26 cellular contexts compared by ENCODE assay signal in genomic region chr6:20575125-20575524, GRCh38. TPM values are rescaled to one million over a fixed set of nuclear protein-coding genes. Genes with fewer than 3 reads are reported as not detected.
DNase-seq lines count a peak whose midpoint lies in the region; TF ChIP-seq lines count a peak whose summit lies in the region.
"Had no signal": no experiment of that assay in that cellular context is flagged by ENCODE, and none has a peak within 500 bp of the region (broad histone marks: within the 10 kb centered on the region; RNA-seq: fewer than 3 reads in every experiment).

No MANE protein-coding gene starts in this region.

- H3K4me1 Mint-ChIP-seq in glutamatergic neuron (ENCODE audit: low read depth, unreplicated experiment) = peaks cover 50% of the 10 kb centered on the region

- H3K4me3 Mint-ChIP-seq in glutamatergic neuron (ENCODE audit: unreplicated experiment) = peak overlapping the region; percentile 61
- H3K4me3 Mint-ChIP-seq: activated CD8-positive, alpha-beta T cell treated with anti-CD3 and anti-CD28 coated beads for 36 hours; activated T-cell treated with anti-CD3 and anti-CD28 coated beads, Interleukin-2, amount 50 U/mL, for 4 hours; memory B cell; nephron; stimulated activated effector memory CD8-positive, alpha-beta T cell treated with anti-CD3 and anti-CD28 coated beads, Interleukin-12 subunit alpha, Interleukin-12 subunit beta, amount 100 ng/mL, for 72 hours; WTC11 had no signal

- TF ChIP-seq CTCF in SK-N-SH (IDR thresholded peaks at IDR 0.05) = no peak
- no peak for TF ChIP-seq CTCF in glutamatergic neuron (IDR thresholded peaks at IDR 0.05; ENCODE audit: partially characterized antibody, unreplicated experiment)
- TF ChIP-seq CTCF in coronary artery (IDR thresholded peaks at IDR 0.05) = no peak

- H3K9me3 Mint-ChIP-seq in glutamatergic neuron (ENCODE audit: unreplicated experiment) = no peaks in the 10 kb centered on the region
- H3K9me3 Mint-ChIP-seq: activated CD8-positive, alpha-beta T cell treated with anti-CD3 and anti-CD28 coated beads for 36 hours; activated naive CD4-positive, alpha-beta T cell treated with anti-CD3 and anti-CD28 coated beads, Interleukin-2, amount 50 U/mL, for 72 hours; activated T-cell treated with anti-CD3 and anti-CD28 coated beads, Interleukin-2, amount 50 U/mL, for 4 hours; brain; memory B cell; nephron; stimulated activated effector memory CD8-positive, alpha-beta T cell treated with anti-CD3 and anti-CD28 coated beads, Interleukin-12 subunit alpha, Interleukin-12 subunit beta, amount 100 ng/mL, for 72 hours; WTC11 had no signal

- H3F3A ChIP-seq in SK-N-SH (replicated peaks; ENCODE audit: insufficient read depth) = no peaks in the 10 kb centered on the region

- H3K36me3 Mint-ChIP-seq in glutamatergic neuron (ENCODE audit: unreplicated experiment) = no peaks in the 10 kb centered on the region
- H3K36me3 Mint-ChIP-seq: WTC11 had no signal

- peak overlapping the region; percentile 69 for H3K27ac Mint-ChIP-seq in glutamatergic neuron (ENCODE audit: unreplicated experiment)
- H3K27ac Mint-ChIP-seq: activated CD8-positive, alpha-beta T cell treated with anti-CD3 and anti-CD28 coated beads for 36 hours; activated naive CD4-positive, alpha-beta T cell treated with anti-CD3 and anti-CD28 coated beads, Interleukin-2, amount 50 U/mL, for 72 hours; memory B cell; stimulated activated effector memory CD8-positive, alpha-beta T cell treated with anti-CD3 and anti-CD28 coated beads, Interleukin-12 subunit alpha, Interleukin-12 subunit beta, amount 100 ng/mL, for 72 hours; WTC11 had no signal

- POLR2A ChIA-PET in SK-N-SH (lab: Yijun Ruan, JAX) = interaction anchor here (0.9 to 3.3 kb wide), 2 partner anchors 1013 to 1019 kb away, joined by 4 to 16 read pairs; partner anchors contain the start of gene SOX4

- peaks cover 2% of the 10 kb centered on the region for H3K27me3 Mint-ChIP-seq in glutamatergic neuron (ENCODE audit: unreplicated experiment)
- H3K27me3 Mint-ChIP-seq: activated CD8-positive, alpha-beta T cell treated with anti-CD3 and anti-CD28 coated beads for 36 hours; brain; memory B cell had no signal

- peak; percentile 46 for DNase-seq in DMS53 treated with DMSO at 0.1 percent for 48 hours (lab: John Stamatoyannopoulos, UW; ENCODE audit: unreplicated experiment)
- peak; percentile 45 for DNase-seq in NCI-H1105 (lab: John Stamatoyannopoulos, UW)
- DNase-seq in SK-N-SH = peak; percentile 58
- DNase-seq in glutamatergic neuron = no peak
- DNase-seq in NCI-H187 treated with DMSO at 0.1 percent for 48 hours (lab: John Stamatoyannopoulos, UW) = no peak
- no peak for DNase-seq in coronary artery (ENCODE audit: low spot score)
- DNase-seq in NCI-H446 (lab: John Stamatoyannopoulos, UW) = no peak
- DNase-seq in NCI-H2227 treated with DMSO at 0.1 percent for 48 hours (lab: John Stamatoyannopoulos, UW) = no peak
- DNase-seq: activated CD8-positive, alpha-beta T cell treated with anti-CD3 and anti-CD28 coated beads for 36 hours; activated T-cell treated with anti-CD3 and anti-CD28 coated beads, Interleukin-2, amount 50 U/mL, for 4 hours; AML-193; esophagus squamous epithelium; islet precursor cell; NCI-H1436; psoas muscle; RPMI8226; SW 1271; thyroid gland had no signal

- CTCF ChIA-PET in SK-N-SH (lab: Yijun Ruan, JAX) = interaction anchor here (2.1 kb wide), 1 partner anchor 11 kb away, joined by 10 read pairs; no protein-coding TSS in a partner anchor

- no peak overlapping the region for H2AFZ ChIP-seq in SK-N-SH (ENCODE audit: low read depth)

- WGBS in SK-N-SH (ENCODE audit: low lambda C conversion rate) = 64% methylated on average over 1 of the region's 1 CpG

- peaks cover 12 to 43% of the 10 kb centered on the region in 2 experiments; a peak in 3 of 4 replicates for H3K4me1 ChIP-seq in SK-N-SH (ENCODE audit: control insufficient read depth in 1 of 2, insufficient read depth in 2 of 2, low read depth in 1 of 2, low read length in 1 of 2)

- H3K4me3 ChIP-seq in SK-N-SH (ENCODE audit: low read depth in 2 of 2, low read length in 1 of 2) = no peak overlapping the region
- no peak overlapping the region for H3K4me3 ChIP-seq in coronary artery
- H3K4me3 ChIP-seq: esophagus squamous epithelium, psoas muscle, thyroid gland had no signal

- no peaks in the 10 kb centered on the region for H3K36me3 ChIP-seq in SK-N-SH (replicated peaks in 1 of 2; ENCODE audit: control insufficient read depth in 1 of 2, insufficient read depth in 2 of 2, low read length in 1 of 2)
- H3K36me3 ChIP-seq: thyroid gland had no signal

- no peak overlapping the region for H3K4me2 ChIP-seq in SK-N-SH
- H3K4me2 ChIP-seq: KMS-11 had no signal

- no peaks in the 10 kb centered on the region for H4K20me1 ChIP-seq in SK-N-SH (ENCODE audit: insufficient read depth)

- H3K9me2 ChIP-seq in SK-N-SH = no peaks in the 10 kb centered on the region

- no peaks in the 10 kb centered on the region for H3K27me3 ChIP-seq in SK-N-SH (ENCODE audit: insufficient read depth)
- H3K27me3 ChIP-seq: esophagus squamous epithelium, thyroid gland had no signal

- peak in 1 of 2 experiments; percentile 89; a peak in 2 of 4 replicates for TF ChIP-seq EP300 in SK-N-SH (IDR thresholded peaks at IDR 0.05; ENCODE audit: borderline replicate concordance in 1 of 2, low read depth in 1 of 2, low read length in 1 of 2)

- H3K27ac ChIP-seq in SK-N-SH (ENCODE audit: low read depth in 2 of 2, low read length in 1 of 2) (peak overlapping the region in 1 of 2 experiments; percentile 99; a peak in 2 of 4 replicates), coronary artery (no peak overlapping the region)
- H3K27ac ChIP-seq: esophagus squamous epithelium, HL-60, KMS-11, psoas muscle, thyroid gland had no signal

- H3K79me2 ChIP-seq in SK-N-SH (ENCODE audit: insufficient read depth) = no peaks in the 10 kb centered on the region

- peak; percentile 17; the same call in 1 of the 2 replicates for TF ChIP-seq RAD21 in SK-N-SH (IDR thresholded peaks at IDR 0.05; ENCODE audit: low read length)

- no peak overlapping the region for H3K9ac ChIP-seq in SK-N-SH
- H3K9ac ChIP-seq: KMS-11 had no signal

- no peaks in the 10 kb centered on the region for H3K9me3 ChIP-seq in SK-N-SH
- H3K9me3 ChIP-seq: esophagus squamous epithelium, psoas muscle, thyroid gland had no signal

TF ChIP-seq in SK-N-SH, 30 proteins besides CTCF, POLR2A, EP300 and RAD21:
- TF ChIP-seq ELF1 (IDR thresholded peaks at IDR 0.05) (no peak), FOXJ3 (CRISPR knock-in tag; IDR thresholded peaks at IDR 0.05) (peak; percentile 56; the same call in 1 of the 2 replicates), RCOR1 (IDR thresholded peaks at IDR 0.05; ENCODE audit: low read length) (peak; percentile 79), TCF12 (IDR thresholded peaks at IDR 0.05) (peak; percentile 27; the same call in 1 of the 2 replicates), GATA2 (CRISPR knock-in tag; IDR thresholded peaks at IDR 0.05) (peak; percentile 88), CHD2 (IDR thresholded peaks at IDR 0.05; ENCODE audit: low read length, partially characterized antibody) (peak; percentile 56), POLR2AphosphoS5 (IDR thresholded peaks at IDR 0.05; ENCODE audit: low read depth, low read length) (no peak)

RNA-seq across cellular contexts. Expression of gene CDKAL1, which starts 40.9 kb away (rescaled TPM):
- 2.6 and 3.8 TPM in 2 replicates for polyA plus RNA-seq in SK-N-SH (2012; rRNA removed)
- 3.6 and 3.9 TPM in 2 replicates for polyA plus RNA-seq in SK-N-SH (2012; cell fraction: cytosol; rRNA removed)
- 1.5 and 3.1 TPM in 2 replicates for polyA plus RNA-seq in SK-N-SH (2012; cell fraction: nucleus; rRNA removed)
- 24.8 TPM for total RNA-seq in glutamatergic neuron (ENCODE audit: unreplicated experiment)

Comparison
In these comparisons a context has a peak if more than half of its experiments do, and no peak if none do; other contexts are left out.
1. DNase-seq: peak in DMS53 treated with DMSO at 0.1 percent for 48 hours (single experiment), NCI-H1105 (single experiment) and SK-N-SH (single experiment); none in glutamatergic neuron (single experiment), NCI-H187 treated with DMSO at 0.1 percent for 48 hours (single experiment), coronary artery (single experiment), NCI-H446 (0 of 2) and NCI-H2227 treated with DMSO at 0.1 percent for 48 hours (single experiment).